20 cellular contexts compared by ENCODE assay signal in the genomic region with DNA sequence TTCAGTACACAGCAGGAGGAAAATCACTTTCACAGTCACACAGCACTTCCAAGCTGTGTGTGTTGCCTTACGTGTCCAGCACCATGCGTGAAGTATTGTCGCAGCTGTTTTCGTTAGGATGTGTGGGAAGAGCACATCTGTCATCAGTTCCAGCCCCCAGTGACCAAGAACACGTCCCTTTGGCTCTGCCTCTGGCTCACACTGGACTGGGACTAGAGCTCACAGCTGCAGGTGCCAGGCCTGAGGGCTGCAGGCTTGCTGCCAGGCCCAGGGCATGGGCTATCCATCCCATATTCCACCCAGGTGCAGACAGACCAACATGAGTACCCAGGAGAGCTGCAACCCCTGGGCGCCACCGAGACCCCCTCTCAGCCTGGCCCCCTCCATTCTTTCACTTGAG.
"Had no signal": no experiment of that assay in that cellular context is flagged by ENCODE, and none has a peak within 500 bp of the region (broad histone marks: within the 10 kb centered on the region; RNA-seq: fewer than 3 reads in every experiment).

No MANE protein-coding gene starts in this region.

- H3K4me1 Mint-ChIP-seq: activated naive CD8-positive, alpha-beta T cell treated with anti-CD3 and anti-CD28 coated beads for 36 hours; activated T-helper 17 cell treated with anti-CD3 and anti-CD28 coated beads, Interleukin-2, amount 50 U/mL, for 72 hours had no signal

- ATAC-seq: activated T-helper 17 cell treated with anti-CD3 and anti-CD28 coated beads, Interleukin-2, amount 50 U/mL, for 72 hours; effector memory CD8-positive, alpha-beta T cell; sciatic nerve; stimulated activated naive B cell treated with anti-CD40 and anti-IgM and Interleukin-4, amounts not matched to agents 10 μg/mL and 1 μg/mL and 100 μg/mL, for 72 hours had no signal

- H3K27me3 Mint-ChIP-seq: activated B cell treated with CpG ODN at 0.5 μM for 24 hours; activated CD4-positive, alpha-beta memory T cell treated with anti-CD3 and anti-CD28 coated beads for 36 hours; activated naive CD8-positive, alpha-beta T cell treated with anti-CD3 and anti-CD28 coated beads for 36 hours; activated T-helper 17 cell treated with anti-CD3 and anti-CD28 coated beads, Interleukin-2, amount 50 U/mL, for 72 hours; naive thymus-derived CD4-positive, alpha-beta T cell; stimulated activated naive B cell treated with anti-CD40 and anti-IgM and Interleukin-4, amounts not matched to agents 10 μg/mL and 1 μg/mL and 100 μg/mL, for 72 hours had no signal

- H3K4me3 Mint-ChIP-seq: activated B cell treated with CpG ODN at 0.5 μM for 24 hours; activated CD4-positive, alpha-beta memory T cell treated with anti-CD3 and anti-CD28 coated beads for 36 hours; activated naive CD8-positive, alpha-beta T cell treated with anti-CD3 and anti-CD28 coated beads for 36 hours; activated T-helper 17 cell treated with anti-CD3 and anti-CD28 coated beads, Interleukin-2, amount 50 U/mL, for 72 hours; effector memory CD8-positive, alpha-beta T cell; naive thymus-derived CD4-positive, alpha-beta T cell; stimulated activated naive B cell treated with anti-CD40 and anti-IgM and Interleukin-4, amounts not matched to agents 10 μg/mL and 1 μg/mL and 100 μg/mL, for 72 hours had no signal

- DNase-seq: activated B cell treated with CpG ODN at 0.5 μM for 24 hours; activated CD4-positive, alpha-beta memory T cell treated with anti-CD3 and anti-CD28 coated beads for 36 hours; activated CD4-positive, alpha-beta T cell treated with anti-CD3 and anti-CD28 coated beads for 4 hours; activated naive CD4-positive, alpha-beta T cell; activated naive CD8-positive, alpha-beta T cell treated with anti-CD3 and anti-CD28 coated beads for 36 hours; activated T-cell treated with anti-CD3 and anti-CD28 coated beads for 4 hours; amniotic stem cell; dermis blood vessel endothelial cell; effector memory CD8-positive, alpha-beta T cell; hypothalamus; kidney; mesendoderm; naive thymus-derived CD4-positive, alpha-beta T cell; stimulated activated CD4-positive, alpha-beta T cell treated with anti-CD3 and anti-CD28 coated beads, Interleukin-4, amount 100 ng/mL, for 4 hours; stimulated activated naive B cell treated with anti-CD40 and anti-IgM and Interleukin-4, amounts not matched to agents 10 μg/mL and 1 μg/mL and 100 μg/mL, for 72 hours had no signal

- H3K4me1 ChIP-seq: pancreas had no signal

- H3K27ac Mint-ChIP-seq: activated B cell treated with CpG ODN at 0.5 μM for 24 hours; activated CD4-positive, alpha-beta memory T cell treated with anti-CD3 and anti-CD28 coated beads for 36 hours; activated naive CD8-positive, alpha-beta T cell treated with anti-CD3 and anti-CD28 coated beads for 36 hours; activated T-helper 17 cell treated with anti-CD3 and anti-CD28 coated beads, Interleukin-2, amount 50 U/mL, for 72 hours; effector memory CD8-positive, alpha-beta T cell; stimulated activated naive B cell treated with anti-CD40 and anti-IgM and Interleukin-4, amounts not matched to agents 10 μg/mL and 1 μg/mL and 100 μg/mL, for 72 hours had no signal

- H3K36me3 Mint-ChIP-seq: activated CD4-positive, alpha-beta memory T cell treated with anti-CD3 and anti-CD28 coated beads for 36 hours; activated naive CD8-positive, alpha-beta T cell treated with anti-CD3 and anti-CD28 coated beads for 36 hours; naive thymus-derived CD4-positive, alpha-beta T cell had no signal

- H3K27me3 ChIP-seq: neutrophil, pancreas had no signal

- H3K9me3 ChIP-seq: neutrophil, pancreas, thoracic aorta had no signal

- H3K27ac ChIP-seq: neutrophil, pancreas, thoracic aorta had no signal

- H3K9me3 Mint-ChIP-seq: activated B cell treated with CpG ODN at 0.5 μM for 24 hours; activated CD4-positive, alpha-beta memory T cell treated with anti-CD3 and anti-CD28 coated beads for 36 hours; activated naive CD8-positive, alpha-beta T cell treated with anti-CD3 and anti-CD28 coated beads for 36 hours; activated T-helper 17 cell treated with anti-CD3 and anti-CD28 coated beads, Interleukin-2, amount 50 U/mL, for 72 hours; effector memory CD8-positive, alpha-beta T cell had no signal

- H3K4me3 ChIP-seq: pancreas, thoracic aorta had no signal

- H3K36me3 ChIP-seq: neutrophil, pancreas, thoracic aorta had no signal
